In genomic region chr11:96309001-96309642, GRCh38 we compare ENCODE assay signal across 11 cellular contexts. TPM values are rescaled to one million over a fixed set of nuclear protein-coding genes. Genes with fewer than 3 reads are reported as not detected.
DNase-seq lines count a peak whose midpoint lies in the region; ATAC-seq, FAIRE-seq and TF ChIP-seq lines count a peak whose summit lies in the region.
"Had no signal": no experiment of that assay in that cellular context is flagged by ENCODE, and none has a peak within 500 bp of the region (broad histone marks: within the 10 kb centered on the region; RNA-seq: fewer than 3 reads in every experiment).

No MANE protein-coding gene starts in this region.

- no peak overlapping the region for H3K27ac Mint-ChIP-seq in activated CD8-positive, alpha-beta T cell treated with anti-CD3 and anti-CD28 coated beads, Interleukin-2, amount 10 ng/mL, durations not matched to agents 7 days and 5 days

- CTCF ChIA-PET in Panc1 (lab: Charles Lee) (no interaction called here), endothelial cell of umbilical vein (lab: Charles Lee) (interaction anchor here (0.6 to 10.5 kb wide), 6 partner anchors 31 to 473 kb away, joined by 3 to 156 read pairs (median 4); partner anchors contain the start of genes CCDC82, JRKL and MAML2)
- CTCF ChIA-PET in activated CD8-positive, alpha-beta T cell treated with anti-CD3 and anti-CD28 coated beads, Interleukin-2, amount 10 ng/mL, durations not matched to agents 7 days and 5 days (lab: Charles Lee), result interaction anchor here (1.0 to 11.0 kb wide), 6 partner anchors 8 to 254 kb away, joined by 3 to 171 read pairs (median 4); partner anchors contain the start of gene MAML2

- H3K27me3 Mint-ChIP-seq in activated CD8-positive, alpha-beta T cell treated with anti-CD3 and anti-CD28 coated beads, Interleukin-2, amount 10 ng/mL, durations not matched to agents 7 days and 5 days (ENCODE audit: low read depth), result no peaks in the 10 kb centered on the region

- DNase-seq in GM03348 (ENCODE audit: low spot score) (peak; percentile 53), Panc1 (ENCODE audit: low read depth, low spot score) (no peak), endothelial cell of umbilical vein (ENCODE audit: low read depth, low spot score) (peak; percentile 82), glomerular visceral epithelial cell (ENCODE audit: extremely low spot score) (no peak)
- DNase-seq in activated CD8-positive, alpha-beta T cell treated with anti-CD3 and anti-CD28 coated beads, Interleukin-2, amount 10 ng/mL, durations not matched to agents 7 days and 5 days, result no peak
- DNase-seq: NCI-H2107, posterior cingulate gyrus, thyroid gland had no signal

- H3K9me3 ChIP-seq in Panc1 (ENCODE audit: control insufficient read depth, insufficient read depth, low read depth, low read length) (no peaks in the 10 kb centered on the region), endothelial cell of umbilical vein (replicated peaks; ENCODE audit: control insufficient read depth, insufficient read depth, low read length) (no peaks in the 10 kb centered on the region), neutrophil (no peaks in the 10 kb centered on the region)
- H3K9me3 ChIP-seq: thyroid gland had no signal

- H3K4me3 ChIP-seq in Panc1 (ENCODE audit: low read depth in 2 of 2, low read length in 2 of 2) (no peak overlapping the region), endothelial cell of umbilical vein (replicated peaks in 1 of 3; ENCODE audit: insufficient read depth in 1 of 3, low read depth in 1 of 3, low read length in 3 of 3) (no peak overlapping the region), neutrophil (ENCODE audit: low read depth in 1 of 2, low read length in 1 of 2) (no peak overlapping the region)
- H3K4me3 ChIP-seq: thyroid gland had no signal

- dilution Hi-C loops in endothelial cell of umbilical vein (cut with MboI; ENCODE audit: extremely low pct_ligation_motif_present, low sequenced_read_pairs), result no loop called here

- intact Hi-C loops in Panc1 (cut with micrococcal nuclease; ENCODE audit: unreplicated experiment) (no loop called here), endothelial cell of umbilical vein (cut with micrococcal nuclease) (no loop called here)

- no peaks in the 10 kb centered on the region for H3K9me1 ChIP-seq in endothelial cell of umbilical vein (replicated peaks; ENCODE audit: control insufficient read depth, extremely low read depth, insufficient read depth, low read length)

- FAIRE-seq in endothelial cell of umbilical vein (lab: Jason Lieb, UNC), result peak; percentile 49

- peak overlapping the region; percentile 91 for H3K27ac ChIP-seq in Panc1 (ENCODE audit: low read length)
- H3K27ac ChIP-seq in endothelial cell of umbilical vein (ENCODE audit: insufficient read depth, low read depth, low read length), result peak overlapping the region; percentile 98
- H3K27ac ChIP-seq in neutrophil, result peak overlapping the region; percentile 16

- POLR2A ChIA-PET in Panc1 (lab: Charles Lee), result no interaction called here
- POLR2A ChIA-PET in endothelial cell of umbilical vein (lab: Charles Lee), result no interaction called here
- POLR2A ChIA-PET in activated CD8-positive, alpha-beta T cell treated with anti-CD3 and anti-CD28 coated beads, Interleukin-2, amount 10 ng/mL, durations not matched to agents 7 days and 5 days (lab: Charles Lee), result no interaction called here

- H3K4me1 ChIP-seq in Panc1 (ENCODE audit: control insufficient read depth, insufficient read depth, low read length) (peaks cover 66% of the 10 kb centered on the region), endothelial cell of umbilical vein (ENCODE audit: control insufficient read depth, extremely low read depth, insufficient read depth, low read length) (peaks cover 86% of the 10 kb centered on the region), neutrophil (ENCODE audit: control insufficient read depth in 1 of 2, insufficient read depth in 1 of 2, low read depth in 1 of 2, low read length in 1 of 2) (peaks cover 9 to 13% of the 10 kb centered on the region in 2 experiments)

- H3K36me3 Mint-ChIP-seq in activated CD8-positive, alpha-beta T cell treated with anti-CD3 and anti-CD28 coated beads, Interleukin-2, amount 10 ng/mL, durations not matched to agents 7 days and 5 days (ENCODE audit: low read depth), result peaks cover 23% of the 10 kb centered on the region

- no peak for ATAC-seq in Panc1
- no peak for ATAC-seq in GM19395 (IDR thresholded peaks at IDR 0.05; ENCODE audit: unreplicated experiment)
- no peak for ATAC-seq in HG02970 (IDR thresholded peaks at IDR 0.05; ENCODE audit: low FRiP score, unreplicated experiment)
- no peak for ATAC-seq in activated CD8-positive, alpha-beta T cell treated with anti-CD3 and anti-CD28 coated beads, Interleukin-2, amount 10 ng/mL, durations not matched to agents 7 days and 5 days

- H3K9me3 Mint-ChIP-seq in activated CD8-positive, alpha-beta T cell treated with anti-CD3 and anti-CD28 coated beads, Interleukin-2, amount 10 ng/mL, durations not matched to agents 7 days and 5 days (ENCODE audit: insufficient read depth), result no peaks in the 10 kb centered on the region

- no peak overlapping the region for H2AFZ ChIP-seq in endothelial cell of umbilical vein (ENCODE audit: low read depth, low read length)

- in situ Hi-C loops in Panc1 (cut with HindIII; ENCODE audit: low pct_unique_long_range_greater_than_20kb, low sequenced_read_pairs), result no loop called here

- H3K79me2 ChIP-seq in endothelial cell of umbilical vein (ENCODE audit: control insufficient read depth, insufficient read depth, low read length), result peaks cover 14% of the 10 kb centered on the region

- peak overlapping the region; percentile 76 for H3K4me2 ChIP-seq in endothelial cell of umbilical vein (ENCODE audit: insufficient read depth, low read length)

- H3K36me3 ChIP-seq in Panc1 (ENCODE audit: control insufficient read depth, insufficient read depth, low read length) (no peaks in the 10 kb centered on the region), endothelial cell of umbilical vein (ENCODE audit: control insufficient read depth in 2 of 2, extremely low read depth in 1 of 2, insufficient read depth in 2 of 2, low read length in 2 of 2) (no peaks in the 10 kb centered on the region), neutrophil (no peaks in the 10 kb centered on the region)
- H3K36me3 ChIP-seq: thyroid gland had no signal

- peak; percentile 31 for TF ChIP-seq POLR2A in endothelial cell of umbilical vein (IDR thresholded peaks at IDR 0.05; ENCODE audit: low read depth, low read length)

- BruUV-seq in Panc1 (replicated peaks; lab: Mats Ljungman, UMichigan), result no TSS peak
- BruUV-seq in endothelial cell of umbilical vein (replicated peaks; lab: Mats Ljungman, UMichigan), result no TSS peak

- no peak overlapping the region for H3K4me3 Mint-ChIP-seq in activated CD8-positive, alpha-beta T cell treated with anti-CD3 and anti-CD28 coated beads, Interleukin-2, amount 10 ng/mL, durations not matched to agents 7 days and 5 days

- TF ChIP-seq CTCF in Panc1 (IDR thresholded peaks at IDR 0.05) (no peak), endothelial cell of umbilical vein (IDR thresholded peaks at IDR 0.05; ENCODE audit: extremely low read depth in 1 of 2, insufficient read depth in 1 of 2, low read depth in 1 of 2, low read length in 2 of 2) (no peak), neutrophil (IDR thresholded peaks at IDR 0.05) (no peak)

- no peaks in the 10 kb centered on the region for H4K20me1 ChIP-seq in endothelial cell of umbilical vein (replicated peaks; ENCODE audit: control insufficient read depth, extremely low read depth, insufficient read depth, low read length)

- H3K27me3 ChIP-seq in Panc1 (ENCODE audit: control insufficient read depth, insufficient read depth, low read length) (no peaks in the 10 kb centered on the region), endothelial cell of umbilical vein (ENCODE audit: control insufficient read depth in 2 of 2, insufficient read depth in 2 of 2, low read length in 2 of 2) (no peaks in the 10 kb centered on the region), neutrophil (no peaks in the 10 kb centered on the region)
- H3K27me3 ChIP-seq: thyroid gland had no signal

- H3K4me1 Mint-ChIP-seq in activated CD8-positive, alpha-beta T cell treated with anti-CD3 and anti-CD28 coated beads, Interleukin-2, amount 10 ng/mL, durations not matched to agents 7 days and 5 days (ENCODE audit: low read depth), result peaks cover 48% of the 10 kb centered on the region

- H3K9ac ChIP-seq in endothelial cell of umbilical vein (replicated peaks; ENCODE audit: extremely low read depth, insufficient read depth, low read length), result peak overlapping the region; percentile 92

TF ChIP-seq in endothelial cell of umbilical vein, 7 proteins besides CTCF, POLR2A, EP300 and RAD21:
- no peak for TF ChIP-seq MAX (IDR thresholded peaks at IDR 0.05; ENCODE audit: insufficient read depth, insufficient read length)
- peak; percentile 85 for TF ChIP-seq JUN (IDR thresholded peaks at IDR 0.05; ENCODE audit: borderline replicate concordance, insufficient read depth, insufficient read length, low read depth)
- peak; percentile 65 for TF ChIP-seq FOS (IDR thresholded peaks at IDR 0.05; ENCODE audit: borderline replicate concordance, insufficient read depth, low read length)
- peak; percentile 56 for TF ChIP-seq POLR2AphosphoS5 (IDR thresholded peaks at IDR 0.05; ENCODE audit: insufficient read depth, low read depth, low read length)

RNA-seq across cellular contexts. Expression of gene MAML2, which starts 33.9 kb away (rescaled TPM):
- total RNA-seq in Panc1 (2021; ENCODE audit: unreplicated experiment) (2.9 TPM), endothelial cell of umbilical vein (16.8 and 17.1 TPM in 2 replicates)
- 1.9 TPM for polyA plus RNA-seq in Panc1 (2012; ENCODE audit: insufficient read length)
- polyA plus RNA-seq in endothelial cell of umbilical vein, result 12.4 and 15.9 TPM in 2 replicates
- polyA plus RNA-seq in endothelial cell of umbilical vein (2011; cell fraction: cytosol; rRNA removed), result 9.5 and 10.3 TPM in 2 replicates
- 13.0 and 13.3 TPM in 2 replicates for polyA plus RNA-seq in endothelial cell of umbilical vein (2011; cell fraction: nucleus; rRNA removed)
- polyA plus RNA-seq in endothelial cell of umbilical vein (2012), result 6.1 and 8.9 TPM in 2 replicates
- 28.1 and 29.1 TPM in 2 replicates for polyA minus RNA-seq in endothelial cell of umbilical vein
- 0.92 TPM for polyA minus RNA-seq in endothelial cell of umbilical vein (2011; cell fraction: cytosol; rRNA and poly(A)+ RNA removed)
- polyA minus RNA-seq in endothelial cell of umbilical vein (2011; cell fraction: nucleus; rRNA and poly(A)+ RNA removed), result 38.9 and 40.4 TPM in 2 replicates
- total RNA-seq in activated CD8-positive, alpha-beta T cell treated with anti-CD3 and anti-CD28 coated beads, Interleukin-2, amount 10 ng/mL, durations not matched to agents 7 days and 5 days, result 10 to 100 TPM; 14.7 to 15.5 TPM

Comparison
In these comparisons a context has a peak if more than half of its experiments do, and no peak if none do; other contexts are left out.
1. DNase-seq: peak in GM03348 (single experiment) and endothelial cell of umbilical vein (single experiment); none in Panc1 (single experiment), activated CD8-positive, alpha-beta T cell treated with anti-CD3 and anti-CD28 coated beads, Interleukin-2, amount 10 ng/mL, durations not matched to agents 7 days and 5 days (single experiment) and glomerular visceral epithelial cell (single experiment).
2. H3K27ac ChIP-seq: peak in every context shown above with its lines; median percentile 98 in endothelial cell of umbilical vein; 91 in Panc1; 16 in neutrophil.